1 cellular context compared by ENCODE assay signal in the genomic region with DNA sequence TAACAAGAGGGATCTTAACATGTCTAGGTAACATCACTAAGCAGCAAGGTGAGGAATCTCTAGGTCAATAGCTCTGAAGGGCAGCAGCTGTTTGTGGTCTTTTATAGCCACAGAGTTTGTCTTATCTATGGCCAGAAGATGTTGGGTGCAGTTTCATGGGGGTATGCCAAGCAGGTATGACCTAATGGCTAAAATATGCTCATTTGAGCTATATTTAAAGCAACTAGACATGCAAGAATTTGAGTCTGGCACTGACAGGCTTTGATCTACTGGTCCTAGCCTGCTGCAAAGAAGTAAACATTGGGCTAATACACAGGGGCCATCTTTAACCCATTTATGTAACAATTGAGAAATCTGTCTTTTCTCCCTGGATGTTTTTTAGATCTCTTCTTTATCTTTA.
TF ChIP-seq lines count a peak whose summit lies in the region.

No MANE protein-coding gene starts in this region.

TF ChIP-seq in K562, 482 proteins besides CTCF, POLR2A, EP300 and RAD21 (continued from another document and continues in another):
- TF ChIP-seq PKNOX1 (IDR thresholded peaks at IDR 0.05) (peak; percentile 38; the same call in 1 of the 2 replicates), SMAD1 (IDR thresholded peaks at IDR 0.05; ENCODE audit: low read depth, low read length, partially characterized antibody) (no peak), SMAD4 (CRISPR knock-in tag; conservative IDR thresholded peaks at IDR 0.05) (peak; percentile 83), CHD7 (IDR thresholded peaks at IDR 0.05; ENCODE audit: low read depth, low read length) (no peak), NRF1 (conservative IDR thresholded peaks at IDR 0.05 in 1 of 2, IDR thresholded peaks at IDR 0.05 in 1 of 2) (no peak), TEAD4 (IDR thresholded peaks at IDR 0.05; ENCODE audit: low read length) (peak; percentile 85), TEAD4 (CRISPR knock-in tag; IDR thresholded peaks at IDR 0.05; ENCODE audit: borderline replicate concordance) (no peak), ZBTB49 (CRISPR knock-in tag; IDR thresholded peaks at IDR 0.05; ENCODE audit: borderline replicate concordance) (no peak), FOXA1 (IDR thresholded peaks at IDR 0.05; ENCODE audit: borderline replicate concordance) (no peak), CBFB (CRISPR knock-in tag; IDR thresholded peaks at IDR 0.05) (no peak), FOXA3 (CRISPR knock-in tag; conservative IDR thresholded peaks at IDR 0.05 in 1 of 2, IDR thresholded peaks at IDR 0.05 in 1 of 2) (0 out of 4 replicates have a peak, but pooled peaks of 1 of the 2 experiments have one; percentile 16), SIN3A (IDR thresholded peaks at IDR 0.05; ENCODE audit: borderline replicate concordance in 2 of 2, control insufficient read depth in 1 of 2, low read depth in 2 of 2, low read length in 2 of 2) (no peak), TOE1 (IDR thresholded peaks at IDR 0.05; ENCODE audit: borderline replicate concordance) (no peak), TOE1 (CRISPR knock-in tag; IDR thresholded peaks at IDR 0.05; ENCODE audit: borderline replicate concordance, low read depth) (no peak), SMC3 (conservative IDR thresholded peaks at IDR 0.05; ENCODE audit: insufficient read depth, low read depth, low read length) (no peak), TEAD2 (tag; IDR thresholded peaks at IDR 0.05) (peak; percentile 60; the same call in 1 of the 2 replicates), CHD1 (IDR thresholded peaks at IDR 0.05; ENCODE audit: low read length) (no peak), ASH1L (IDR thresholded peaks at IDR 0.05; ENCODE audit: borderline replicate concordance, low read depth, partially characterized antibody) (no peak), TBL1XR1 (IDR thresholded peaks at IDR 0.05; ENCODE audit: low read length in 2 of 2) (no peak), CTCFL (IDR thresholded peaks at IDR 0.05; ENCODE audit: borderline replicate concordance, insufficient read depth, low read depth, low read length, poor library complexity, severe bottlenecking) (no peak), EP400 (IDR thresholded peaks at IDR 0.05) (no peak), NCOR1 (IDR thresholded peaks at IDR 0.05) (peak; percentile 59), ZNF589 (CRISPR knock-in tag; IDR thresholded peaks at IDR 0.05; ENCODE audit: low read depth) (no peak), DPF2 (IDR thresholded peaks at IDR 0.05) (peak; percentile 58), MEIS2 (IDR thresholded peaks at IDR 0.05; ENCODE audit: partially characterized antibody) (peak; percentile 39), TGIF2 (CRISPR knock-in tag; IDR thresholded peaks at IDR 0.05) (no peak), KLF13 (tag; IDR thresholded peaks at IDR 0.05; ENCODE audit: borderline replicate concordance, low read depth) (no peak), CHCHD3 (CRISPR knock-in tag; IDR thresholded peaks at IDR 0.05) (no peak), CTBP1 (IDR thresholded peaks at IDR 0.05; ENCODE audit: borderline replicate concordance) (peak; percentile 65; the same call in 1 of the 2 replicates), MLLT1 (IDR thresholded peaks at IDR 0.05) (peak in 1 of 2 experiments; percentile 58; a peak in 1 of 4 replicates), ATF3 (IDR thresholded peaks at IDR 0.05) (peak; percentile 82), ATF3 (CRISPR knock-in tag; conservative IDR thresholded peaks at IDR 0.05) (no peak; the same call in 1 of the 2 replicates)
- TF ChIP-seq, protein P1, sequence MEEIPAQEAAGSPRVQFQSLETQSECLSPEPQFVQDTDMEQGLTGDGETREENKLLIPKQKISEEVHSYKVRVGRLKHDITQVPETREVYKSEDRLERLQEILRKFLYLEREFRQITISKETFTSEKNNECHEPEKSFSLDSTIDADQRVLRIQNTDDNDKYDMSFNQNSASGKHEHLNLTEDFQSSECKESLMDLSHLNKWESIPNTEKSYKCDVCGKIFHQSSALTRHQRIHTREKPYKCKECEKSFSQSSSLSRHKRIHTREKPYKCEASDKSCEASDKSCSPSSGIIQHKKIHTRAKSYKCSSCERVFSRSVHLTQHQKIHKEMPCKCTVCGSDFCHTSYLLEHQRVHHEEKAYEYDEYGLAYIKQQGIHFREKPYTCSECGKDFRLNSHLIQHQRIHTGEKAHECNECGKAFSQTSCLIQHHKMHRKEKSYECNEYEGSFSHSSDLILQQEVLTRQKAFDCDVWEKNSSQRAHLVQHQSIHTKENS (CRISPR knock-in tag; IDR thresholded peaks at IDR 0.05), result no peak
